ENCODE assay signal across 1 cellular context in genomic region chr12:6722863-6723262, GRCh38.
TF ChIP-seq lines count a peak whose summit lies in the region.

No MANE protein-coding gene starts in this region.

TF ChIP-seq in endothelial cell of umbilical vein, 7 proteins besides CTCF, POLR2A, EP300 and RAD21:
- TF ChIP-seq MYC (IDR thresholded peaks at IDR 0.05; ENCODE audit: low read depth, low read length) = no peak
